ENCODE assay signal across 1 cellular context in genomic region chr12:26941251-26941650, GRCh38.
TF ChIP-seq lines count a peak whose summit lies in the region.

No MANE protein-coding gene starts in this region.

TF ChIP-seq in K562, 482 proteins besides CTCF, POLR2A, EP300 and RAD21 (continued from another document):
- TF ChIP-seq ZNF592 (IDR thresholded peaks at IDR 0.05) = no peak
- no peak for TF ChIP-seq FOS (IDR thresholded peaks at IDR 0.05; ENCODE audit: extremely low read depth, insufficient read length)
